In the genomic region with DNA sequence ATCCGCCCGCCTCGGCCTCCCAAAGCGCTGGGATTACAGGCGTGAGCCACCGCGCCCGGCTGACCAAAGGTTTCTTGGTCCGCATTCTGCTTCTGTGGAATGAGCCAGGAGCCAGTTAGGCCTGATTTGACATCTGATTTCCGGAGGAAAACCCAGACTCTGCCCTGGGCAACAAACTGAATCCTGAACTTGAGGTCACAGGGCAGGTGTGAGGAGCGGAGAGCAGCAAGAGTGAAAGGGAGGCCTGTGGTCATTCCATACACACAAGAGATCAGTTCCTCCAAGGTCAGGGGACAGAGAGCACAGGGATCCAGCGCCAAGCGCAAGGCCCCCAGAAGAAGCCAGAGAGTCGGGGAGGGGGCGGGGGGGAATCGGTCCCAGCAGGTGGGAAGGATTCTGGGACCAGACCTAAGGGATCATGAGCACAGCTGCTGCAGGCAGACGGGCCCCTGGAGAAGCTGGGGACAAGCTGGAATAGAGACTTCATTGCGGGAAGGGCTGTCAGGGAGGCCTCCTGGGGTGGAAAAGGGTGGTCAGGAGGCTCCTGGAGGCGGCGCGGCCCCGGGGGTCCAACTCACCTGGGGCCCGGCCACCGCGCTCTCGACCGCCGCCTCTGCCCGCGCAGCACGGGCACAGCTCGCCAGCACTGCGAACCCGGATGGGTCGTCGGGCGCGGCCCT, we compare ENCODE assay signal across 7 cellular contexts. TPM values are rescaled to one million over a fixed set of nuclear protein-coding genes. Genes with fewer than 3 reads are reported as not detected.
DNase-seq lines count a peak whose midpoint lies in the region; ATAC-seq, FAIRE-seq and TF ChIP-seq lines count a peak whose summit lies in the region.

No MANE protein-coding gene starts in this region.

- peaks cover 17 to 41% (median 29%) of the 10 kb centered on the region in 4 donors for H3K4me1 Mint-ChIP-seq in naive thymus-derived CD8-positive, alpha-beta T cell

- no peak for FAIRE-seq in H1 (lab: Jason Lieb, UNC)

- peak overlapping the region; percentile 78; the same call in 1 of the 2 replicates for H2BK5ac ChIP-seq in H1 (ENCODE audit: low read depth, low read length)

- peaks cover 6% of the 10 kb centered on the region; the same call in 1 of the 2 replicates for H3K23me2 ChIP-seq in H1 (ENCODE audit: low read depth, low read length)

- H3K27ac ChIP-seq in OCI-LY1 (ENCODE audit: low read depth, low read length, poor library complexity, severe bottlenecking), result no peak overlapping the region
- peak overlapping the region; percentile 63; the same call in 1 of the 2 replicates for H3K27ac ChIP-seq in H1 (ENCODE audit: low read depth, low read length)

- H3K23ac ChIP-seq in H1 (ENCODE audit: insufficient read length), result no peak overlapping the region

- no peak overlapping the region for H2BK120ac ChIP-seq in H1 (replicated peaks; ENCODE audit: low read depth, low read length)

- WGBS in H1 (ENCODE audit: extremely low coverage in 1 of 2, insufficient coverage in 1 of 2, insufficient read length in 1 of 2, insufficient replicate concordance in 2 of 2, low coverage in 1 of 2, low lambda C conversion rate in 2 of 2, missing lambda C conversion rate in 1 of 2), 2 experiments, result 26% methylated on average over 23 of the region's 38 CpGs; no CpG with 5 or more reads in 1 of the 2 experiments

- H3K27me3 ChIP-seq in OCI-LY1 (ENCODE audit: insufficient read depth, low read length), result no peaks in the 10 kb centered on the region
- no peaks in the 10 kb centered on the region for H3K27me3 ChIP-seq in H1 (replicated peaks in 1 of 4; ENCODE audit: control insufficient read depth in 3 of 4, extremely low read depth in 1 of 4, insufficient read depth in 3 of 4, low read length in 3 of 4)

- peak overlapping the region; percentile 84 to 100 (median 98) for H3K4me3 Mint-ChIP-seq in naive thymus-derived CD8-positive, alpha-beta T cell

- H3K9me3 ChIP-seq in OCI-LY1 (ENCODE audit: low read length), result no peaks in the 10 kb centered on the region
- no peaks in the 10 kb centered on the region for H3K9me3 ChIP-seq in H1 (ENCODE audit: insufficient read depth in 2 of 2, low read depth in 1 of 2, low read length in 1 of 2)

- peak overlapping the region; percentile 81 for H4K91ac ChIP-seq in H1 (replicated peaks; ENCODE audit: insufficient read length, low read length)

- H3K27me3 Mint-ChIP-seq in naive thymus-derived CD8-positive, alpha-beta T cell, result no peaks in the 10 kb centered on the region

- no peaks in the 10 kb centered on the region for H3K9me3 Mint-ChIP-seq in naive thymus-derived CD8-positive, alpha-beta T cell

- peak overlapping the region; percentile 87 for H3K18ac ChIP-seq in H1 (ENCODE audit: extremely low read depth, low read length)

- POLR2A ChIA-PET in H1 (lab: Charles Lee; ENCODE audit: partially characterized antibody), result interaction anchor here (0.6 to 3.4 kb wide), 11 partner anchors 9 to 172 kb away, joined by 3 to 19 read pairs (median 5); a partner anchor contains a TSS
- POLR2A ChIA-PET in naive thymus-derived CD8-positive, alpha-beta T cell (lab: Charles Lee), result interaction anchor here (0.6 to 1.9 kb wide), 8 partner anchors 12 to 1850 kb away, joined by 3 to 7 read pairs (median 4); a partner anchor contains a TSS

- no peak overlapping the region for H2BK20ac ChIP-seq in H1 (ENCODE audit: low read length)

- peak overlapping the region; percentile 95 for H3K56ac ChIP-seq in H1 (replicated peaks; ENCODE audit: insufficient read length, low read depth, low read length)

- H3K4me3 ChIP-seq in OCI-LY1 (ENCODE audit: low read depth, low read length, poor library complexity, severe bottlenecking), result peak overlapping the region; percentile 85
- peak overlapping the region; percentile 87 to 95 (median 88) for H3K4me3 ChIP-seq in H1 (ENCODE audit: extremely low read depth in 1 of 4, insufficient read depth in 2 of 4, low read depth in 3 of 4, low read length in 4 of 4)

- H4K20me1 ChIP-seq in OCI-LY1 (ENCODE audit: insufficient read depth, low read length) (no peaks in the 10 kb centered on the region), H1 (replicated peaks in 1 of 2; ENCODE audit: control insufficient read depth in 1 of 2, insufficient read depth in 2 of 2, low read length in 2 of 2) (peaks cover 2 to 11% of the 10 kb centered on the region in 2 experiments)

- no peak overlapping the region for H2BK15ac ChIP-seq in H1 (ENCODE audit: low read length)

- H2AK5ac ChIP-seq in H1 (ENCODE audit: low read depth, low read length), result no peak overlapping the region

- ATAC-seq in GM19455 (IDR thresholded peaks at IDR 0.05; ENCODE audit: unreplicated experiment), result peak; percentile 15
- peak; percentile 15 to 39 for ATAC-seq in naive thymus-derived CD8-positive, alpha-beta T cell

- no peak overlapping the region for H2BK12ac ChIP-seq in H1 (ENCODE audit: low read depth, low read length)

- peaks cover 0 to 3% (median 0%) of the 10 kb centered on the region in 3 donors for H3K36me3 Mint-ChIP-seq in naive thymus-derived CD8-positive, alpha-beta T cell

- H4K5ac ChIP-seq in H1 (ENCODE audit: insufficient read length, low read depth, low read length), result peak overlapping the region; percentile 63

- no peak for TF ChIP-seq POLR2A in H1 (IDR thresholded peaks at IDR 0.05; ENCODE audit: control extremely low read depth in 1 of 2, low read depth in 2 of 2, low read length in 2 of 2)

- H3K9ac ChIP-seq in OCI-LY1 (ENCODE audit: low read length), result peak overlapping the region; percentile 81
- peak overlapping the region; percentile 52 to 70 (median 69); a peak in 6 of 7 replicates for H3K9ac ChIP-seq in H1 (replicated peaks in 1 of 4; ENCODE audit: extremely low read depth in 1 of 4, low read depth in 3 of 4, low read length in 3 of 4)

- peak overlapping the region in 9 of 10 donors; percentile 14 to 96 (median 75) for H3K27ac Mint-ChIP-seq in naive thymus-derived CD8-positive, alpha-beta T cell

- no peaks in the 10 kb centered on the region for H3K9me2 ChIP-seq in OCI-LY1 (ENCODE audit: low read depth, low read length)

- H4K8ac ChIP-seq in H1 (ENCODE audit: extremely low read depth, insufficient read depth, low read length), result peak overlapping the region; percentile 38

- H3K36me3 ChIP-seq in OCI-LY1 (ENCODE audit: insufficient read depth, low read length), result peaks cover 5% of the 10 kb centered on the region
- H3K36me3 ChIP-seq in H1 (ENCODE audit: control insufficient read depth in 2 of 4, insufficient read depth in 4 of 4, low read length in 3 of 4), result peaks cover 3 to 11% (median 6%) of the 10 kb centered on the region in 4 experiments; a peak in 6 of 8 replicates

- DNase-seq in H1 (ENCODE audit: low read depth in 1 of 2, low spot score in 2 of 2) (no peak), AG08396 (ENCODE audit: low spot score) (no peak), NCI-H526 treated with DMSO at 0.1 percent for 48 hours (lab: John Stamatoyannopoulos, UW) (no peak), NK-92 (lab: John Stamatoyannopoulos, UW; ENCODE audit: unreplicated experiment) (no peak)
- DNase-seq in naive thymus-derived CD8-positive, alpha-beta T cell, result peak in 1 of 10 donors; percentile 4

- no peak for TF ChIP-seq EP300 in H1 (IDR thresholded peaks at IDR 0.05; ENCODE audit: borderline replicate concordance in 1 of 2, low read depth in 2 of 2, low read length in 2 of 2)

- H3K79me2 ChIP-seq in OCI-LY1 (ENCODE audit: insufficient read depth, low read length) (no peaks in the 10 kb centered on the region), H1 (ENCODE audit: control insufficient read depth in 1 of 2, insufficient read depth in 2 of 2, low read length in 2 of 2) (peaks cover 0 to 20% of the 10 kb centered on the region in 2 experiments; a peak in 2 of 4 replicates)

- H3K79me1 ChIP-seq in H1 (ENCODE audit: low read depth, low read length), result peaks cover 6% of the 10 kb centered on the region; the same call in 1 of the 2 replicates

- H3K14ac ChIP-seq in H1 (ENCODE audit: insufficient read length), result no peak overlapping the region

- no peak overlapping the region for H3K4ac ChIP-seq in H1 (replicated peaks; ENCODE audit: insufficient read length, low read depth, low read length)

- peak overlapping the region; percentile 81 for H3K4me2 ChIP-seq in OCI-LY1 (ENCODE audit: low read length)
- peak overlapping the region; percentile 50 to 92 for H3K4me2 ChIP-seq in H1 (ENCODE audit: insufficient read depth in 1 of 2, low read depth in 2 of 2, low read length in 2 of 2)

- peaks cover 20% of the 10 kb centered on the region for H3K4me1 ChIP-seq in OCI-LY1 (ENCODE audit: insufficient read depth, low read length, severe bottlenecking)
- H3K4me1 ChIP-seq in H1 (replicated peaks in 1 of 4; ENCODE audit: control insufficient read depth in 3 of 4, insufficient read depth in 4 of 4, low read length in 3 of 4), result peaks cover 0 to 5% (median 1%) of the 10 kb centered on the region in 4 experiments; a peak in 3 of 7 replicates

- TF ChIP-seq CTCF in OCI-LY1 (IDR thresholded peaks at IDR 0.05; ENCODE audit: low read length) (no peak), H1 (IDR thresholded peaks at IDR 0.05; ENCODE audit: control extremely low read depth in 1 of 3, insufficient read depth in 1 of 3, low read depth in 1 of 3, low read length in 3 of 3) (no peak)

- CTCF ChIA-PET in H1 (lab: Charles Lee; ENCODE audit: partially characterized antibody), result interaction anchor here (0.8 to 2.0 kb wide), 4 partner anchors 13 to 47 kb away, joined by 3 to 4 read pairs (median 4); no protein-coding TSS in a partner anchor

- H2AFZ ChIP-seq in OCI-LY1 (ENCODE audit: low read length), result no peak overlapping the region
- no peak overlapping the region; the same call in 1 of the 2 replicates for H2AFZ ChIP-seq in H1 (ENCODE audit: low read length)

- no peak for TF ChIP-seq RAD21 in H1 (IDR thresholded peaks at IDR 0.05 in 1 of 2, conservative IDR thresholded peaks at IDR 0.05 in 1 of 2; ENCODE audit: low read depth in 2 of 2, low read length in 2 of 2)

- no peaks in the 10 kb centered on the region for H3F3A ChIP-seq in OCI-LY1 (ENCODE audit: insufficient read depth, low read length)

RNA-seq across cellular contexts. Expression of a gene that starts 0.4 kb away (rescaled TPM):
- 36.7 and 37.3 TPM in 2 replicates for total RNA-seq in H1 (2021; fragmentation: NEBNext Ultra II Directional; extraction: Animal tissue kit (Norgen Biotek cat#: 25700))
- polyA plus RNA-seq in H1 (2011; rRNA removed), result 28.6 and 35.5 TPM in 2 replicates
- 31.3 TPM for polyA plus RNA-seq in H1 (2011; cell fraction: cytosol; rRNA removed)
- polyA plus RNA-seq in H1 (2011; cell fraction: nucleus; rRNA removed), result 30.6 TPM
- 23.2 to 29.6 TPM (median 26.8 TPM) in 4 replicates for polyA plus RNA-seq in H1 (2012, experiment 1 of 2)
- 30.1 TPM for polyA plus RNA-seq in H1 (2012, experiment 2 of 2)
- 17.8 TPM for polyA plus RNA-seq in H1 (2013, experiment 1 of 2)
- 18.5 TPM for polyA plus RNA-seq in H1 (2013, experiment 2 of 2)
- polyA minus RNA-seq in H1 (2011; rRNA and poly(A)+ RNA removed), result 52.4 and 60.5 TPM in 2 replicates
- 28.8 TPM for polyA minus RNA-seq in H1 (2011; cell fraction: cytosol; rRNA and poly(A)+ RNA removed)
- polyA minus RNA-seq in H1 (2011; cell fraction: nucleus; rRNA and poly(A)+ RNA removed), result 26.7 TPM
- total RNA-seq in naive thymus-derived CD8-positive, alpha-beta T cell, result 10 to 100 TPM in 1 of 2 experiments, 1 to 10 TPM in 1; 8.8 to 10.1 TPM
- 1 to 10 TPM; 3.5 to 7.1 (median 4.7) TPM for polyA plus RNA-seq in naive thymus-derived CD8-positive, alpha-beta T cell

RNA-seq across cellular contexts. Expression of a gene that starts 0.9 kb away (rescaled TPM):
- total RNA-seq in H1 (2021; fragmentation: NEBNext Ultra II Directional; extraction: Animal tissue kit (Norgen Biotek cat#: 25700)), result 12.9 and 16.4 TPM in 2 replicates
- polyA plus RNA-seq in H1 (2011; rRNA removed), result 11.6 and 13.1 TPM in 2 replicates
- 11.9 TPM for polyA plus RNA-seq in H1 (2011; cell fraction: cytosol; rRNA removed)
- 22.3 TPM for polyA plus RNA-seq in H1 (2011; cell fraction: nucleus; rRNA removed)
- 13.0 to 16.4 TPM (median 15.1 TPM) in 4 replicates for polyA plus RNA-seq in H1 (2012, experiment 1 of 2)
- polyA plus RNA-seq in H1 (2012, experiment 2 of 2), result 19.1 TPM
- polyA plus RNA-seq in H1 (2013, experiment 1 of 2), result 22.0 TPM
- 21.1 TPM for polyA plus RNA-seq in H1 (2013, experiment 2 of 2)
- polyA minus RNA-seq in H1 (2011; rRNA and poly(A)+ RNA removed), result 12.1 and 12.4 TPM in 2 replicates
- 6.5 TPM for polyA minus RNA-seq in H1 (2011; cell fraction: cytosol; rRNA and poly(A)+ RNA removed)
- polyA minus RNA-seq in H1 (2011; cell fraction: nucleus; rRNA and poly(A)+ RNA removed), result 13.1 TPM
- total RNA-seq in naive thymus-derived CD8-positive, alpha-beta T cell, result 10 to 100 TPM in 1 of 2 experiments, 1 to 10 TPM in 1; 9.8 to 11.7 TPM
- polyA plus RNA-seq in naive thymus-derived CD8-positive, alpha-beta T cell, result 1 to 10 TPM; 4.5 to 9.5 (median 8.7) TPM

RNA-seq across cellular contexts. Expression of a gene that starts 26.4 kb away (rescaled TPM):
- total RNA-seq in H1 (2021; fragmentation: NEBNext Ultra II Directional; extraction: Animal tissue kit (Norgen Biotek cat#: 25700)), result 2.5 and 3.0 TPM in 2 replicates
- 3.0 and 3.5 TPM in 2 replicates for polyA plus RNA-seq in H1 (2011; rRNA removed)
- polyA plus RNA-seq in H1 (2011; cell fraction: cytosol; rRNA removed), result 3.4 TPM
- polyA plus RNA-seq in H1 (2011; cell fraction: nucleus; rRNA removed), result 10.8 TPM
- polyA plus RNA-seq in H1 (2012, experiment 1 of 2), result 2.8 to 3.6 TPM (median 3.5 TPM) in 4 replicates
- polyA plus RNA-seq in H1 (2012, experiment 2 of 2), result 1.5 TPM
- polyA plus RNA-seq in H1 (2013, experiment 1 of 2), result 2.1 TPM
- polyA plus RNA-seq in H1 (2013, experiment 2 of 2), result 1.9 TPM
- 3.5 and 4.8 TPM in 2 replicates for polyA minus RNA-seq in H1 (2011; rRNA and poly(A)+ RNA removed)
- polyA minus RNA-seq in H1 (2011; cell fraction: cytosol; rRNA and poly(A)+ RNA removed), result 0.88 TPM
- 3.9 TPM for polyA minus RNA-seq in H1 (2011; cell fraction: nucleus; rRNA and poly(A)+ RNA removed)
- 1 to 10 TPM; 5.9 to 9.3 TPM for total RNA-seq in naive thymus-derived CD8-positive, alpha-beta T cell
- under 1 TPM in 2 of 3 donors, not detected in 1; 0.34 to 0.79 TPM for polyA plus RNA-seq in naive thymus-derived CD8-positive, alpha-beta T cell

RNA-seq across cellular contexts. Expression of a gene that starts 32.8 kb away (rescaled TPM):
- total RNA-seq in H1 (2021; fragmentation: NEBNext Ultra II Directional; extraction: Animal tissue kit (Norgen Biotek cat#: 25700)), result 81.8 and 83.5 TPM in 2 replicates
- polyA plus RNA-seq in H1 (2011; rRNA removed), result 65.3 and 87.8 TPM in 2 replicates
- polyA plus RNA-seq in H1 (2011; cell fraction: cytosol; rRNA removed), result 57.7 TPM
- 65.3 TPM for polyA plus RNA-seq in H1 (2011; cell fraction: nucleus; rRNA removed)
- 52.0 to 62.8 TPM (median 59.9 TPM) in 4 replicates for polyA plus RNA-seq in H1 (2012, experiment 1 of 2)
- polyA plus RNA-seq in H1 (2012, experiment 2 of 2), result 59.4 TPM
- polyA plus RNA-seq in H1 (2013, experiment 1 of 2), result 43.5 TPM
- 41.3 TPM for polyA plus RNA-seq in H1 (2013, experiment 2 of 2)
- polyA minus RNA-seq in H1 (2011; rRNA and poly(A)+ RNA removed), result 24.4 and 26.0 TPM in 2 replicates
- 40.2 TPM for polyA minus RNA-seq in H1 (2011; cell fraction: cytosol; rRNA and poly(A)+ RNA removed)
- 31.9 TPM for polyA minus RNA-seq in H1 (2011; cell fraction: nucleus; rRNA and poly(A)+ RNA removed)
- 10 to 100 TPM; 12.0 to 14.6 TPM for total RNA-seq in naive thymus-derived CD8-positive, alpha-beta T cell
- 10 to 100 TPM; 26.6 to 28.1 (median 27.4) TPM for polyA plus RNA-seq in naive thymus-derived CD8-positive, alpha-beta T cell

RNA-seq across cellular contexts. Expression of a gene that starts 33.0 kb away (rescaled TPM):
- total RNA-seq in H1 (2021; fragmentation: NEBNext Ultra II Directional; extraction: Animal tissue kit (Norgen Biotek cat#: 25700)), result 81.5 and 86.5 TPM in 2 replicates
- 193 and 201 TPM in 2 replicates for polyA plus RNA-seq in H1 (2011; rRNA removed)
- 142 TPM for polyA plus RNA-seq in H1 (2011; cell fraction: cytosol; rRNA removed)
- polyA plus RNA-seq in H1 (2011; cell fraction: nucleus; rRNA removed), result 66.9 TPM
- 63.1 to 87.1 TPM (median 69.6 TPM) in 4 replicates for polyA plus RNA-seq in H1 (2012, experiment 1 of 2)
- 188 TPM for polyA plus RNA-seq in H1 (2012, experiment 2 of 2)
- 195 TPM for polyA plus RNA-seq in H1 (2013, experiment 1 of 2)
- 204 TPM for polyA plus RNA-seq in H1 (2013, experiment 2 of 2)
- polyA minus RNA-seq in H1 (2011; rRNA and poly(A)+ RNA removed), result 7.8 and 11.7 TPM in 2 replicates
- polyA minus RNA-seq in H1 (2011; cell fraction: cytosol; rRNA and poly(A)+ RNA removed), result 45.8 TPM
- 29.2 TPM for polyA minus RNA-seq in H1 (2011; cell fraction: nucleus; rRNA and poly(A)+ RNA removed)
- 10 to 100 TPM; 29.8 TPM for total RNA-seq in naive thymus-derived CD8-positive, alpha-beta T cell
- polyA plus RNA-seq in naive thymus-derived CD8-positive, alpha-beta T cell, result 10 to 100 TPM; 83.3 to 97.0 (median 92.5) TPM
